12 cellular contexts compared by ENCODE assay signal in the genomic region with DNA sequence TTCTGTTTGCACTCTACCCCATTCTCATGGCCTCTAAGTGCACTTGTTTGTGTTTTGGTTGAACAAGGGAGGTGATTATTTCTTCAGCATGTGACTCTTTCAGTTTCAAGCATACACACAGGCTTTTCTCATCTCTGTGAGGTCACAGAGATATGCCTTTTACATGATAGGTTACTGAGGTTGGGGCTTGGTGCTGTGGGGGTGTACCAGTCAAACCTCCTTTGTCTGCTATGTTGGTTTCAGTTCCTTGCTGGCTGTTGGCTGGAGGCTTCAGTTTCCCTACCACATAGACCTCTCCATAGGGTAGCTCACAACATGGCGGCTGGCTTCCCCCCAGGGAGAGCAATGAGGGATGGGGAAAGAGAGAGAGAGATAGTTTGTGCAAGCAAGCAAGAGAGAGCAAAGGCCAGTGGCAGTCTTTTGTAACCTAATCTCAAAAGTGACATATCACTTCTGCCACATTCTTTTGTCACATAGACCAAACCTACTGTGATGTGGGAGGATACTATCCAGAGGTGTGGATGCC.
A peak's percentile ranks its signal among the peaks of the same experiment; 100 is the strongest.
DNase-seq lines count a peak whose midpoint lies in the region; ATAC-seq and TF ChIP-seq lines count a peak whose summit lies in the region.
"Had no signal": no experiment of that assay in that cellular context is flagged by ENCODE, and none has a peak within 500 bp of the region (broad histone marks: within the 10 kb centered on the region; RNA-seq: fewer than 3 reads in every experiment).

No MANE protein-coding gene starts in this region.

- peaks cover 28% of the 10 kb centered on the region for H3K4me1 ChIP-seq in body of pancreas
- peaks cover 11% of the 10 kb centered on the region for H3K4me1 ChIP-seq in upper lobe of right lung

- H3K27ac ChIP-seq in body of pancreas (peak overlapping the region; percentile 56 to 78 (median 72)), upper lobe of right lung (no peak overlapping the region)
- H3K27ac ChIP-seq: C4-2B had no signal

- H3K9me3 ChIP-seq in body of pancreas (no peaks in the 10 kb centered on the region), upper lobe of right lung (no peaks in the 10 kb centered on the region)

- ATAC-seq in GM18499 (IDR thresholded peaks at IDR 0.05; ENCODE audit: insufficient read depth, unreplicated experiment), result peak; percentile 96
- ATAC-seq in HG03060 (IDR thresholded peaks at IDR 0.05; ENCODE audit: low read depth, unreplicated experiment), result peak; percentile 98
- ATAC-seq in body of pancreas, result no peak
- ATAC-seq in upper lobe of right lung, result no peak

- H3K4me3 ChIP-seq in body of pancreas, result no peak overlapping the region
- no peak overlapping the region for H3K4me3 ChIP-seq in upper lobe of right lung

- 74 to 82% methylated on average over 1 of the region's 1 CpG for WGBS in body of pancreas, 2 donors

- intact Hi-C loops in body of pancreas (cut with DNase I) (no loop called here), upper lobe of right lung (cut with DNase I) (no loop called here)

- peak; percentile 63 for DNase-seq in GM20000 (ENCODE audit: low spot score)
- DNase-seq in body of pancreas, result no peak
- no peak for DNase-seq in T-helper 2 cell
- DNase-seq in upper lobe of right lung, result no peak
- DNase-seq in SW 1271 (lab: John Stamatoyannopoulos, UW), result no peak
- no peak for DNase-seq in stimulated activated CD4-positive, alpha-beta T cell treated with anti-CD3 and anti-CD28 coated beads, Interleukin-4, amount 100 ng/mL, for 1 hour
- DNase-seq: NCI-H1105; Right ventricle myocardium superior; stimulated activated CD4-positive, alpha-beta T cell treated with anti-CD3 and anti-CD28 coated beads, Interleukin-4, amount 100 ng/mL, for 4 hours had no signal

- TF ChIP-seq CTCF in GM20000 (IDR thresholded peaks at IDR 0.05; ENCODE audit: extremely low read depth, missing control alignments), result no peak
- TF ChIP-seq CTCF in body of pancreas (IDR thresholded peaks at IDR 0.05), result no peak
- no peak for TF ChIP-seq CTCF in upper lobe of right lung (IDR thresholded peaks at IDR 0.05)

- H3K36me3 ChIP-seq in body of pancreas (replicated peaks in 1 of 2; ENCODE audit: insufficient read depth in 1 of 2, low read depth in 2 of 2) (no peaks in the 10 kb centered on the region), upper lobe of right lung (no peaks in the 10 kb centered on the region)

- TF ChIP-seq POLR2A in body of pancreas (IDR thresholded peaks at IDR 0.05), result no peak

- H3K27me3 ChIP-seq in body of pancreas, result no peaks in the 10 kb centered on the region
- H3K27me3 ChIP-seq in upper lobe of right lung, result no peaks in the 10 kb centered on the region

Comparison
In these comparisons a context has a peak if more than half of its experiments do, and no peak if none do; other contexts are left out.
1. ATAC-seq: peak in GM18499 (single experiment) and HG03060 (single experiment); none in body of pancreas (single experiment) and upper lobe of right lung (single experiment).